In genomic region chr22:40193429-40194421, GRCh38 we compare ENCODE assay signal across 8 cellular contexts. TPM values are rescaled to one million over a fixed set of nuclear protein-coding genes. Genes with fewer than 3 reads are reported as not detected.
A peak's percentile ranks its signal among the peaks of the same experiment; 100 is the strongest.
DNase-seq lines count a peak whose midpoint lies in the region; ATAC-seq and TF ChIP-seq lines count a peak whose summit lies in the region.

No MANE protein-coding gene starts in this region.

- ATAC-seq in activated B cell treated with CpG ODN at 0.5 μM for 24 hours (ENCODE audit: low read depth): no peak
- ATAC-seq in GM21825 (IDR thresholded peaks at IDR 0.05; ENCODE audit: unreplicated experiment): no peak
- ATAC-seq in HG03135 (IDR thresholded peaks at IDR 0.05; ENCODE audit: unreplicated experiment): no peak

- POLR2A ChIA-PET in activated B cell treated with CpG ODN at 0.5 μM for 24 hours (lab: Charles Lee): interaction anchor here (1.6 to 1.7 kb wide), 2 partner anchors 16 to 149 kb away, joined by 5 read pairs; partner anchors contain the start of gene TNRC6B

- intact Hi-C loops in activated naive CD4-positive, alpha-beta T cell treated with anti-CD3 and anti-CD28 coated beads for 36 hours (cut with micrococcal nuclease): no loop called here
- intact Hi-C loops in activated B cell treated with CpG ODN at 0.5 μM for 24 hours (cut with micrococcal nuclease): no loop called here

- no peak for TF ChIP-seq CTCF in activated B cell treated with CpG ODN at 0.5 μM for 24 hours (IDR thresholded peaks at IDR 0.05)

- peak; percentile 38 for DNase-seq in activated naive CD4-positive, alpha-beta T cell treated with anti-CD3 and anti-CD28 coated beads for 36 hours
- DNase-seq in activated naive CD4-positive, alpha-beta T cell treated with Interleukin-2 at 50 U/mL for 16 hours: no peak
- DNase-seq in activated B cell treated with CpG ODN at 0.5 μM for 24 hours (no peak), LoVo (ENCODE audit: low spot score) (no peak)

- 89% methylated on average over 13 of the region's 13 CpGs for WGBS in thymus

- no peaks in the 10 kb centered on the region for H3K27me3 ChIP-seq in iPS-15b (ENCODE audit: control insufficient read depth, insufficient read depth, low read length)
- no peaks in the 10 kb centered on the region for H3K27me3 ChIP-seq in thymus (ENCODE audit: control insufficient read depth, insufficient read depth)

- H3K36me3 ChIP-seq in iPS-15b (ENCODE audit: control insufficient read depth, insufficient read depth, low read length) (no peaks in the 10 kb centered on the region), thymus (ENCODE audit: control insufficient read depth, insufficient read depth) (peaks cover 6% of the 10 kb centered on the region)

- H3K9me3 ChIP-seq in iPS-15b (ENCODE audit: control insufficient read depth, insufficient read depth, low read length) (no peaks in the 10 kb centered on the region), thymus (ENCODE audit: control insufficient read depth) (no peaks in the 10 kb centered on the region)

- peak overlapping the region; percentile 46 for H3K27ac ChIP-seq in thymus (ENCODE audit: low read depth)

- H3K4me3 ChIP-seq in iPS-15b (ENCODE audit: low read depth, low read length) (peak overlapping the region; percentile 61), thymus (ENCODE audit: low read length) (no peak overlapping the region)

- H3K4me1 ChIP-seq in iPS-15b (ENCODE audit: control insufficient read depth, insufficient read depth, low read length): peaks cover 79% of the 10 kb centered on the region
- peaks cover 9% of the 10 kb centered on the region for H3K4me1 ChIP-seq in thymus (ENCODE audit: control insufficient read depth, insufficient read depth, low read length)

- H3K4me1 Mint-ChIP-seq in activated naive CD4-positive, alpha-beta T cell treated with anti-CD3 and anti-CD28 coated beads for 36 hours (ENCODE audit: low read depth): peaks cover 80% of the 10 kb centered on the region
- peaks cover 74% of the 10 kb centered on the region for H3K4me1 Mint-ChIP-seq in activated B cell treated with CpG ODN at 0.5 μM for 24 hours

- no peak overlapping the region for H3K4me3 Mint-ChIP-seq in activated naive CD4-positive, alpha-beta T cell treated with anti-CD3 and anti-CD28 coated beads for 36 hours
- H3K4me3 Mint-ChIP-seq in activated B cell treated with CpG ODN at 0.5 μM for 24 hours: no peak overlapping the region

- CTCF ChIA-PET in activated naive CD4-positive, alpha-beta T cell treated with anti-CD3 and anti-CD28 coated beads for 36 hours (lab: Charles Lee): interaction anchor here (0.6 to 2.3 kb wide), 17 partner anchors 9 to 246 kb away, joined by 3 to 8 read pairs (median 4); partner anchors contain the start of genes ADSL and TNRC6B
- CTCF ChIA-PET in activated B cell treated with CpG ODN at 0.5 μM for 24 hours (lab: Charles Lee): interaction anchor here (0.6 kb wide), 1 partner anchor 36 kb away, joined by 3 read pairs; no protein-coding TSS in a partner anchor

- H3K27me3 Mint-ChIP-seq in activated naive CD4-positive, alpha-beta T cell treated with anti-CD3 and anti-CD28 coated beads for 36 hours (ENCODE audit: low read depth): no peaks in the 10 kb centered on the region
- no peaks in the 10 kb centered on the region for H3K27me3 Mint-ChIP-seq in activated B cell treated with CpG ODN at 0.5 μM for 24 hours

- peak overlapping the region; percentile 55 for H3K9ac ChIP-seq in iPS-15b (ENCODE audit: low read depth, low read length)

- no peaks in the 10 kb centered on the region for H3K9me3 Mint-ChIP-seq in activated naive CD4-positive, alpha-beta T cell treated with anti-CD3 and anti-CD28 coated beads for 36 hours
- H3K9me3 Mint-ChIP-seq in activated B cell treated with CpG ODN at 0.5 μM for 24 hours: no peaks in the 10 kb centered on the region

- peak overlapping the region; percentile 38 for H3K27ac Mint-ChIP-seq in activated naive CD4-positive, alpha-beta T cell treated with anti-CD3 and anti-CD28 coated beads for 36 hours
- H3K27ac Mint-ChIP-seq in activated B cell treated with CpG ODN at 0.5 μM for 24 hours: peak overlapping the region; percentile 13

- H3K36me3 Mint-ChIP-seq in activated naive CD4-positive, alpha-beta T cell treated with anti-CD3 and anti-CD28 coated beads for 36 hours (ENCODE audit: low read depth): peaks cover 8% of the 10 kb centered on the region
- peaks cover 41% of the 10 kb centered on the region for H3K36me3 Mint-ChIP-seq in activated B cell treated with CpG ODN at 0.5 μM for 24 hours (ENCODE audit: low read depth)

RNA-seq across cellular contexts. Expression of gene TNRC6B, which starts 16.0 kb away (rescaled TPM):
- 10 to 100 TPM; 37.9 TPM for total RNA-seq in activated naive CD4-positive, alpha-beta T cell treated with anti-CD3 and anti-CD28 coated beads for 36 hours
- 84.6 and 95.2 TPM in 2 replicates for total RNA-seq in activated B cell treated with CpG ODN at 0.5 μM for 24 hours
- 13.3 TPM for polyA plus RNA-seq in thymus
